ENCODE assay signal across 19 cellular contexts in the genomic region with DNA sequence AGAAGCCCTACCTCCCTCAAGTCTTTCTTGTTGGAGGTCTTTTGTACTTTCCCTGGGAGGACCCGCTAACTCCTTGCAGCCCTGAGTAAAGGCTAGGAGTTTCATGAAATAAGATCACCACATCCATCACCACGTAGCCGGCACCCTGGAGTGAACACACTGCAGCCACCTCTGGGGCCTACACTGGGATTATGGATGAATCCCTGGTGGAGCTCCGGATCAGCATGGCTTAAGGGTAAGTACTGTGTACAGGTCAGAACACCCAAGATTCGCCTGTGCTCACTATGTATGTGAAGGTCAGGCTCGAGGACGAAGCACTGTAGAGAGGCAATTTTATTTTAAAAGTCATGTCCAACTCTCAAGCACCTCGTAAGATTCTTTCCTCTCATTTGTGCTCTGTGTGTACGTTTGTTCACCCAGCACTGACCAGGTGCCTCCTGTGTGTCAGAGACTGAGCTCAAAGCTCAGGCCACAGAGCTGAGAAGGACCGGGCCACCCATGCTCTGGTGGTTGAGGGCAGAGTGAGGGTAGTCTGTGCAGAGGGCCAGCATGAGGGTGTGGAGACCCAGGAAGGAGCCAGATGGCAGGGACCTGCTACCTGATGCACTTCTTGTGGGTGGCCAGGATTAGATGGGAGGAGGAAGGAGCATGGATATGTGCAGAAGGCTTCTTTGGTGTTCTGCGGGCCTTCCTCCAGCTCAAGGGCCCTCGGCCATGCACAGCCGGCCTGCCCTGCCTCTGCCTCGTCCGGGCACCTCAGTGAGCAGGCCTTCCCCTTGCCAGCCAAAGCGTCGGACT.
"Had no signal": no experiment of that assay in that cellular context is flagged by ENCODE, and none has a peak within 500 bp of the region (broad histone marks: within the 10 kb centered on the region; RNA-seq: fewer than 3 reads in every experiment).

No MANE protein-coding gene starts in this region.

- H3K9me3 ChIP-seq: esophagus squamous epithelium, suprapubic skin, thyroid gland, uterus had no signal

- ATAC-seq: naive thymus-derived CD8-positive, alpha-beta T cell; sciatic nerve had no signal

- H3K9me3 Mint-ChIP-seq: dendritic cell treated with granulocyte-macrophage colony-stimulating factor and Interleukin-4, amounts not matched to agents 40 ng/mL and 50 ng/mL, for 4 days; naive thymus-derived CD8-positive, alpha-beta T cell; type B pancreatic cell had no signal

- H3K4me1 ChIP-seq: uterus had no signal

- H3K4me3 Mint-ChIP-seq: dendritic cell treated with granulocyte-macrophage colony-stimulating factor and Interleukin-4, amounts not matched to agents 40 ng/mL and 50 ng/mL, for 4 days; naive thymus-derived CD8-positive, alpha-beta T cell; type B pancreatic cell had no signal

- DNase-seq: esophagus squamous epithelium; foreskin fibroblast; head of caudate nucleus; hippocampal formation; islet precursor cell; mesendoderm; naive thymus-derived CD8-positive, alpha-beta T cell; posterior cingulate gyrus; stimulated activated CD4-positive, alpha-beta T cell treated with anti-CD3 and anti-CD28 coated beads, Interleukin-2, amount 100 ng/mL, for 24 hours; stimulated activated CD4-positive, alpha-beta T cell treated with anti-CD3 and anti-CD28 coated beads, Interleukin-4, amount 100 ng/mL, for 4 hours; stimulated activated naive CD4-positive, alpha-beta T cell; thyroid gland; uterus had no signal

- H3K27me3 ChIP-seq: esophagus squamous epithelium, suprapubic skin, thyroid gland, uterus had no signal

- H3K27ac Mint-ChIP-seq: dendritic cell treated with granulocyte-macrophage colony-stimulating factor and Interleukin-4, amounts not matched to agents 40 ng/mL and 50 ng/mL, for 4 days; type B pancreatic cell had no signal

- H3K36me3 ChIP-seq: uterus had no signal

- H3K4me3 ChIP-seq: esophagus squamous epithelium, skin epidermis, suprapubic skin, thyroid gland, uterus had no signal

- FAIRE-seq: colon had no signal

- H3K27me3 Mint-ChIP-seq: dendritic cell treated with granulocyte-macrophage colony-stimulating factor and Interleukin-4, amounts not matched to agents 40 ng/mL and 50 ng/mL, for 4 days; naive thymus-derived CD8-positive, alpha-beta T cell; type B pancreatic cell had no signal

- H3K27ac ChIP-seq: esophagus squamous epithelium, skin epidermis, suprapubic skin, thyroid gland, uterus had no signal
